13 cellular contexts compared by ENCODE assay signal in the genomic region with DNA sequence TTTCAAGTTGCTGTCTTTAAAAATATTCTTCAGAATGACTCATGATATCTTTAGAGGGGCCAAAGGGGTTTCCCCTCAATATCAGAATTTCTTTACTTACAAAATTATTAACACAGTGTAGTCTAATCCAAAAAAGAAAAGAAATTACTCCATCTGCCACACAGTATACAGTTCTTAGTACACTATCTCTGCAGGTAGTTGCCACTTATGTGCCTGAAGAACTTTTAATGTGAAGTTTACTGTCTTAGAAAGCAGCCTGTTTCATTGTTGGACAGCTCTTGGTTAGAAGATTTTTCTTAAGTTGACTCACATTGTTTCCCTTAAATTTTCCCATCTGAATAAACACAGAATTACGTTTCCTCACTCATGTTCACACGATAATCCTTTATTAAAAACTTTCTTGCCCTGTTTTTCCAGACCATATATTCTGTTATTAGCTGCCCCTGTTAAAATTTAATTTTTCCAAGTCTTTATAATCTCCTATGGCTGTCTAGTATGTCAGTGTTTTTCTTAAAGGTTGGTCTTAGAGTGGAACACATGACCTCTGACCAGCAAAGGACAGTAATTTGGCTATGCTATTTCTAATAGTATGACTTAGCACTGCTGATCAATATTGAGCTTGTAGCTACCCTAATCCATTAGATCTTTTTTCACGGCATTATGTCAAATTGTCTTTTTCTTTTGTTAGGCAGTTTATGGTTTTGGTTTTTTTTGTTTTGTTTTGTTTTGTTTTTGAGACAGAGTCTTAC. TPM values are rescaled to one million over a fixed set of nuclear protein-coding genes. Genes with fewer than 3 reads are reported as not detected.
DNase-seq lines count a peak whose midpoint lies in the region; ATAC-seq, FAIRE-seq and TF ChIP-seq lines count a peak whose summit lies in the region.
"Had no signal": no experiment of that assay in that cellular context is flagged by ENCODE, and none has a peak within 500 bp of the region (broad histone marks: within the 10 kb centered on the region; RNA-seq: fewer than 3 reads in every experiment).

No MANE protein-coding gene starts in this region.

- no peak for FAIRE-seq in frontal cortex (lab: Jason Lieb, UNC)

- peak; percentile 72 for ATAC-seq in GM18873 (IDR thresholded peaks at IDR 0.05; ENCODE audit: low FRiP score, unreplicated experiment)
- ATAC-seq in GM21717 (IDR thresholded peaks at IDR 0.05; ENCODE audit: unreplicated experiment) = peak; percentile 65
- peak; percentile 44 for ATAC-seq in HG03097 (IDR thresholded peaks at IDR 0.05; ENCODE audit: low FRiP score, unreplicated experiment)
- ATAC-seq in SK-N-SH treated with all-trans-retinoic acid at 6 μM for 48 hours = no peak
- ATAC-seq: CD8-positive, alpha-beta T cell had no signal

- peak; percentile 12 for DNase-seq in fibroblast of the conjunctiva (ENCODE audit: low read depth)
- no peak for DNase-seq in putamen (ENCODE audit: low spot score)
- DNase-seq in frontal cortex (ENCODE audit: low spot score in 2 of 2) = no peak
- DNase-seq: activated CD4-positive, alpha-beta T cell treated with anti-CD3 and anti-CD28 coated beads for 1 hour; activated gamma-delta T cell; CD8-positive, alpha-beta T cell; immature natural killer cell; NCI-H187; NK-92 treated with Interleukin-12 subunit alpha and Interleukin-12 subunit beta, amount 100 ng/mL, for 24 hours had no signal

TF ChIP-seq in SK-N-SH treated with all-trans-retinoic acid at 6 μM for 48 hours, 23 proteins besides CTCF, POLR2A, EP300 and RAD21:
- TF ChIP-seq OSR1 (CRISPR knock-in tag; IDR thresholded peaks at IDR 0.05) (no peak), SNAI2 (CRISPR knock-in tag; IDR thresholded peaks at IDR 0.05) (no peak), TOX (CRISPR knock-in tag; IDR thresholded peaks at IDR 0.05; ENCODE audit: borderline replicate concordance) (no peak), ZC3H10 (CRISPR knock-in tag; IDR thresholded peaks at IDR 0.05) (no peak), ZFP3 (CRISPR knock-in tag; IDR thresholded peaks at IDR 0.05) (no peak), ZNF8 (CRISPR knock-in tag; IDR thresholded peaks at IDR 0.05) (no peak)

RNA-seq across cellular contexts. Expression of gene FKTN, which starts 21.8 kb away (rescaled TPM):
- 21.2 TPM for total RNA-seq in frontal cortex
